In the genomic region with DNA sequence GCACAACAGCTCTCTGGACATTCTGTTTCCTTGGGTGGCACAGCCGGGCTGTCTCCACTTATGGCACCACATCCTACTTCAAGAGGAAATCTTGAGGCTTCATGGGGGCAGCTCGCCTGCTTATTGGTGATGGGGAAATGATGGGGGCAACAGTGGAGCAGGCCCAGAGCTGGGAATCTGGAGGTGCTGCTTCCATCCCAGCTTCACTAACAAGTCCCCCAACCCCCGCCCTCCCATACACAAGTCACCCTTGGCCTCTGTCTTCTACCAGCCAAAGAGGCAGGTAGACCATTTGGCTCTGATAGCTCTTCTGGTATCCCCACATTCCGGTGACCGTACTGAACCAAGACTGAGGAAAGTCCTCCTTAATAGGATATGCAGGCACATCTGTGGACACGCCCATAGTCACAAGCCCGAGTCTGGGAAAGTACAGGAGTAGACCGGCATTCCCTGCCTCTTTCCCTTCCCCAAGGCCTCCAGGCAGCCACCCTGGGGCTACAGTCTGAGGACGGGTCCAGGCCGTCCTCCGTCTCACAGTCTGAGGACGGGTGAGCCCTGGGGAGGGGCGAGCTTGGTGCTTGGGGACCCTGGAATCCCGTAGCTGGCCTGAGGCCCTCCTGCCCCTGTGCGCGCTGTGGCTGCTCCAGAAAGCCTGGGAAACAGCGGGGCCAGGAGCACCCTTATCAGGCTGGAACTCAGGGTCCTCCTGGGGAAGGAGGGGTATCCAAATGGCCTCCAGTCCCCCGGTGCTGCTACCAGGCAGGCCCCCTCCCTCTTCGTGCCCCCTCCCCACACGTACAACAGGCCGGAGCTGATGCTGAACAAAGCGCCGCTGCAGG, we compare ENCODE assay signal across 16 cellular contexts.
"Had no signal": no experiment of that assay in that cellular context is flagged by ENCODE, and none has a peak within 500 bp of the region (broad histone marks: within the 10 kb centered on the region; RNA-seq: fewer than 3 reads in every experiment).

No MANE protein-coding gene starts in this region.

- H3K9me3 Mint-ChIP-seq: activated CD4-positive, alpha-beta T cell treated with anti-CD3 and anti-CD28 coated beads, Interleukin-2, amount 10 ng/mL, durations not matched to agents 24 days and 14 days; activated naive CD4-positive, alpha-beta T cell treated with anti-CD3 and anti-CD28 coated beads for 36 hours; activated T-cell treated with anti-CD3 and anti-CD28 coated beads, Interleukin-2, amount 50 U/mL, for 24 hours; central memory CD8-positive, alpha-beta T cell; natural killer cell; stimulated activated naive B cell treated with anti-CD40 and anti-IgM and Interleukin-4, amounts not matched to agents 10 μg/mL and 1 μg/mL and 100 μg/mL, for 72 hours had no signal

- H3K27ac Mint-ChIP-seq: activated CD4-positive, alpha-beta T cell treated with anti-CD3 and anti-CD28 coated beads, Interleukin-2, amount 10 ng/mL, durations not matched to agents 24 days and 14 days; activated CD8-positive, alpha-beta T cell treated with anti-CD3 and anti-CD28 coated beads, Interleukin-2, amount 10 ng/mL, durations not matched to agents 7 days and 5 days; activated naive CD4-positive, alpha-beta T cell treated with anti-CD3 and anti-CD28 coated beads for 36 hours; activated T-cell treated with anti-CD3 and anti-CD28 coated beads, Interleukin-2, amount 50 U/mL, for 24 hours; natural killer cell; stimulated activated naive B cell treated with anti-CD40 and anti-IgM and Interleukin-4, amounts not matched to agents 10 μg/mL and 1 μg/mL and 100 μg/mL, for 72 hours had no signal

- H3K27ac ChIP-seq: brain microvascular endothelial cell, tibial artery had no signal

- H3K9me3 ChIP-seq: tibial artery had no signal

- H3K27me3 ChIP-seq: brain microvascular endothelial cell, tibial artery had no signal

- H3K36me3 Mint-ChIP-seq: natural killer cell; stimulated activated naive B cell treated with anti-CD40 and anti-IgM and Interleukin-4, amounts not matched to agents 10 μg/mL and 1 μg/mL and 100 μg/mL, for 72 hours had no signal

- H3K4me3 Mint-ChIP-seq: activated CD4-positive, alpha-beta T cell treated with anti-CD3 and anti-CD28 coated beads, Interleukin-2, amount 10 ng/mL, durations not matched to agents 24 days and 14 days; activated CD8-positive, alpha-beta T cell treated with anti-CD3 and anti-CD28 coated beads, Interleukin-2, amount 10 ng/mL, durations not matched to agents 7 days and 5 days; activated naive CD4-positive, alpha-beta T cell treated with anti-CD3 and anti-CD28 coated beads for 36 hours; activated T-cell treated with anti-CD3 and anti-CD28 coated beads, Interleukin-2, amount 50 U/mL, for 24 hours; central memory CD8-positive, alpha-beta T cell; natural killer cell; stimulated activated naive B cell treated with anti-CD40 and anti-IgM and Interleukin-4, amounts not matched to agents 10 μg/mL and 1 μg/mL and 100 μg/mL, for 72 hours had no signal

- H3K4me3 ChIP-seq: tibial artery had no signal

- DNase-seq: activated CD4-positive, alpha-beta T cell treated with anti-CD3 and anti-CD28 coated beads, Interleukin-2, amount 10 ng/mL, durations not matched to agents 24 days and 14 days; activated CD8-positive, alpha-beta T cell treated with anti-CD3 and anti-CD28 coated beads, Interleukin-2, amount 10 ng/mL, durations not matched to agents 7 days and 5 days; activated naive CD4-positive, alpha-beta T cell treated with anti-CD3 and anti-CD28 coated beads for 36 hours; activated T-cell treated with anti-CD3 and anti-CD28 coated beads, Interleukin-2, amount 50 U/mL, for 24 hours; anterior cingulate cortex; brain microvascular endothelial cell; cortex of kidney; effector CD4-positive, alpha-beta T cell; left cardiac atrium; natural killer cell; stimulated activated naive B cell treated with anti-CD40 and anti-IgM and Interleukin-4, amounts not matched to agents 10 μg/mL and 1 μg/mL and 100 μg/mL, for 72 hours; substantia nigra; T-helper 1 cell; tibial artery had no signal

- H3K4me1 Mint-ChIP-seq: activated CD4-positive, alpha-beta T cell treated with anti-CD3 and anti-CD28 coated beads, Interleukin-2, amount 10 ng/mL, durations not matched to agents 24 days and 14 days had no signal

- H3K36me3 ChIP-seq: brain microvascular endothelial cell, tibial artery had no signal

- ATAC-seq: activated CD8-positive, alpha-beta T cell treated with anti-CD3 and anti-CD28 coated beads, Interleukin-2, amount 10 ng/mL, durations not matched to agents 7 days and 5 days; esophagus mucosa; natural killer cell had no signal
